ENCODE assay signal across 1 cellular context in the genomic region with DNA sequence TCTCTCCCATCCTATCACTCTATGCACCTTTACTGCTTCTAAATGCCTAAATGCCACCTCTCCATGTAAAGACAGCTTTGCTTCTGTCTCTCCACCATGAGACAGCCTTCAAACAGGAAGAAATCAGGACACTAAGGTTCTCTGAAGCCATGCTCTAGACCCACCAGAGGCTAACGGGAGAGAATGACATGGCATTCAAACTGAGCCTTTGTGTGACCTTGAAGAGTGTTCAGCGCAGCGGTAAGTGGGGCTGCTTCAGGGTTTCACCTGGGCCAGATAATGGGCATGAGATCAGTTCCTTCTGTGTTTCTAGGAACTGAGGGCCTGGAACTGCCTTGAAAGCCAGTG.
TF ChIP-seq lines count a peak whose summit lies in the region.

No MANE protein-coding gene starts in this region.

TF ChIP-seq in HepG2, 621 proteins besides CTCF, POLR2A, EP300 and RAD21 (continued from another document):
- TF ChIP-seq HMGXB3 (CRISPR knock-in tag; IDR thresholded peaks at IDR 0.05; ENCODE audit: borderline replicate concordance) (no peak), NFE2L2 (IDR thresholded peaks at IDR 0.05; ENCODE audit: low read length) (no peak), GTF3A (CRISPR knock-in tag; conservative IDR thresholded peaks at IDR 0.05) (no peak), GTF2F1 (IDR thresholded peaks at IDR 0.05; ENCODE audit: low read length) (no peak), NCOR1 (IDR thresholded peaks at IDR 0.05; ENCODE audit: borderline replicate concordance, low read length) (no peak), ZNF557 (CRISPR knock-in tag; IDR thresholded peaks at IDR 0.05) (no peak), ARID2 (CRISPR knock-in tag; IDR thresholded peaks at IDR 0.05; ENCODE audit: borderline replicate concordance) (peak; percentile 24; the same call in 1 of the 2 replicates), ZNF761 (CRISPR knock-in tag; conservative IDR thresholded peaks at IDR 0.05) (0 out of 2 replicates have a peak, but pooled peaks have one; percentile 44), RBM22 (optimal IDR thresholded peaks at IDR 0.05; ENCODE audit: low read length) (peak; percentile 24), ZNF253 (CRISPR knock-in tag; IDR thresholded peaks at IDR 0.05; ENCODE audit: borderline replicate concordance) (no peak), USF2 (IDR thresholded peaks at IDR 0.05; ENCODE audit: low read depth, low read length) (0 out of 2 replicates have a peak, but pooled peaks have one; percentile 7), USF2 (CRISPR knock-in tag; IDR thresholded peaks at IDR 0.05; ENCODE audit: borderline replicate concordance) (no peak), MBNL3 (CRISPR knock-in tag; conservative IDR thresholded peaks at IDR 0.05) (no peak), KAT2B (IDR thresholded peaks at IDR 0.05; ENCODE audit: borderline replicate concordance, low read depth, low read length) (no peak), ZNF282 (IDR thresholded peaks at IDR 0.05; ENCODE audit: partially characterized antibody) (no peak), THAP11 (CRISPR knock-in tag; IDR thresholded peaks at IDR 0.05) (no peak), THAP7 (CRISPR knock-in tag; IDR thresholded peaks at IDR 0.05) (no peak), DRAP1 (CRISPR knock-in tag; IDR thresholded peaks at IDR 0.05) (no peak), SALL2 (CRISPR knock-in tag; IDR thresholded peaks at IDR 0.05) (no peak), ZNF354B (CRISPR knock-in tag; IDR thresholded peaks at IDR 0.05) (0 out of 2 replicates have a peak, but pooled peaks have one; percentile 24), ZNF839 (CRISPR knock-in tag; IDR thresholded peaks at IDR 0.05; ENCODE audit: borderline replicate concordance) (no peak), ISL2 (CRISPR knock-in tag; IDR thresholded peaks at IDR 0.05) (no peak), ISX (CRISPR knock-in tag; conservative IDR thresholded peaks at IDR 0.05) (no peak), ZNF780A (CRISPR knock-in tag; IDR thresholded peaks at IDR 0.05) (no peak), TBX3 (IDR thresholded peaks at IDR 0.05; ENCODE audit: borderline replicate concordance) (no peak), PRDM10 (CRISPR knock-in tag; IDR thresholded peaks at IDR 0.05; ENCODE audit: low read depth) (no peak), AHR (CRISPR knock-in tag; IDR thresholded peaks at IDR 0.05) (0 out of 2 replicates have a peak, but pooled peaks have one; percentile 2), PTBP1 (IDR thresholded peaks at IDR 0.05; ENCODE audit: low read depth, low read length, poor library complexity, severe bottlenecking) (no peak), ZNF280B (CRISPR knock-in tag; IDR thresholded peaks at IDR 0.05; ENCODE audit: borderline replicate concordance) (no peak), MZF1 (CRISPR knock-in tag; IDR thresholded peaks at IDR 0.05; ENCODE audit: borderline replicate concordance) (0 out of 2 replicates have a peak, but pooled peaks have one; percentile 26), ZNF263 (CRISPR knock-in tag; IDR thresholded peaks at IDR 0.05) (peak; percentile 5; the same call in 1 of the 2 replicates), GATAD2A (CRISPR knock-in tag; IDR thresholded peaks at IDR 0.05) (no peak), RNF2 (conservative IDR thresholded peaks at IDR 0.05; ENCODE audit: low read depth) (no peak), ZNF550 (CRISPR knock-in tag; IDR thresholded peaks at IDR 0.05; ENCODE audit: borderline replicate concordance) (no peak), ZNF496 (CRISPR knock-in tag; IDR thresholded peaks at IDR 0.05; ENCODE audit: insufficient replicate concordance) (no peak), ZNF326 (CRISPR knock-in tag; IDR thresholded peaks at IDR 0.05; ENCODE audit: borderline replicate concordance) (no peak), ZKSCAN8 (CRISPR knock-in tag; IDR thresholded peaks at IDR 0.05; ENCODE audit: borderline replicate concordance) (0 out of 2 replicates have a peak, but pooled peaks have one; percentile 9), ZNF256 (CRISPR knock-in tag; conservative IDR thresholded peaks at IDR 0.05) (no peak)
- TF ChIP-seq, protein P1, sequence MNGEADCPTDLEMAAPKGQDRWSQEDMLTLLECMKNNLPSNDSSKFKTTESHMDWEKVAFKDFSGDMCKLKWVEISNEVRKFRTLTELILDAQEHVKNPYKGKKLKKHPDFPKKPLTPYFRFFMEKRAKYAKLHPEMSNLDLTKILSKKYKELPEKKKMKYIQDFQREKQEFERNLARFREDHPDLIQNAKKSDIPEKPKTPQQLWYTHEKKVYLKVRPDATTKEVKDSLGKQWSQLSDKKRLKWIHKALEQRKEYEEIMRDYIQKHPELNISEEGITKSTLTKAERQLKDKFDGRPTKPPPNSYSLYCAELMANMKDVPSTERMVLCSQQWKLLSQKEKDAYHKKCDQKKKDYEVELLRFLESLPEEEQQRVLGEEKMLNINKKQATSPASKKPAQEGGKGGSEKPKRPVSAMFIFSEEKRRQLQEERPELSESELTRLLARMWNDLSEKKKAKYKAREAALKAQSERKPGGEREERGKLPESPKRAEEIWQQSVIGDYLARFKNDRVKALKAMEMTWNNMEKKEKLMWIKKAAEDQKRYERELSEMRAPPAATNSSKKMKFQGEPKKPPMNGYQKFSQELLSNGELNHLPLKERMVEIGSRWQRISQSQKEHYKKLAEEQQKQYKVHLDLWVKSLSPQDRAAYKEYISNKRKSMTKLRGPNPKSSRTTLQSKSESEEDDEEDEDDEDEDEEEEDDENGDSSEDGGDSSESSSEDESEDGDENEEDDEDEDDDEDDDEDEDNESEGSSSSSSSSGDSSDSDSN (CRISPR knock-in tag; IDR thresholded peaks at IDR 0.05), result peak; percentile 36; the same call in 1 of the 2 replicates
- TF ChIP-seq, protein P2, sequence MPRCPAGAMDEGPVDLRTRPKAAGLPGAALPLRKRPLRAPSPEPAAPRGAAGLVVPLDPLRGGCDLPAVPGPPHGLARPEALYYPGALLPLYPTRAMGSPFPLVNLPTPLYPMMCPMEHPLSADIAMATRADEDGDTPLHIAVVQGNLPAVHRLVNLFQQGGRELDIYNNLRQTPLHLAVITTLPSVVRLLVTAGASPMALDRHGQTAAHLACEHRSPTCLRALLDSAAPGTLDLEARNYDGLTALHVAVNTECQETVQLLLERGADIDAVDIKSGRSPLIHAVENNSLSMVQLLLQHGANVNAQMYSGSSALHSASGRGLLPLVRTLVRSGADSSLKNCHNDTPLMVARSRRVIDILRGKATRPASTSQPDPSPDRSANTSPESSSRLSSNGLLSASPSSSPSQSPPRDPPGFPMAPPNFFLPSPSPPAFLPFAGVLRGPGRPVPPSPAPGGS (CRISPR knock-in tag; IDR thresholded peaks at IDR 0.05), result no peak
- TF ChIP-seq, protein P3, sequence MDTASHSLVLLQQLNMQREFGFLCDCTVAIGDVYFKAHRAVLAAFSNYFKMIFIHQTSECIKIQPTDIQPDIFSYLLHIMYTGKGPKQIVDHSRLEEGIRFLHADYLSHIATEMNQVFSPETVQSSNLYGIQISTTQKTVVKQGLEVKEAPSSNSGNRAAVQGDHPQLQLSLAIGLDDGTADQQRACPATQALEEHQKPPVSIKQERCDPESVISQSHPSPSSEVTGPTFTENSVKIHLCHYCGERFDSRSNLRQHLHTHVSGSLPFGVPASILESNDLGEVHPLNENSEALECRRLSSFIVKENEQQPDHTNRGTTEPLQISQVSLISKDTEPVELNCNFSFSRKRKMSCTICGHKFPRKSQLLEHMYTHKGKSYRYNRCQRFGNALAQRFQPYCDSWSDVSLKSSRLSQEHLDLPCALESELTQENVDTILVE (CRISPR knock-in tag; IDR thresholded peaks at IDR 0.05), result no peak
